ENCODE assay signal across 9 cellular contexts in genomic region chr22:49670610-49671330, GRCh38.
DNase-seq lines count a peak whose midpoint lies in the region; ATAC-seq and TF ChIP-seq lines count a peak whose summit lies in the region.
"Had no signal": no experiment of that assay in that cellular context is flagged by ENCODE, and none has a peak within 500 bp of the region (broad histone marks: within the 10 kb centered on the region; RNA-seq: fewer than 3 reads in every experiment).

No MANE protein-coding gene starts in this region.

- H3K4me3 ChIP-seq in heart right ventricle (peak overlapping the region in 9 of 10 donors; percentile 21 to 61 (median 46)), smooth muscle cell (no peak overlapping the region)
- H3K4me3 ChIP-seq: SJSA1 had no signal

- H3K27me3 ChIP-seq in heart right ventricle = peaks cover 12 to 68% (median 53%) of the 10 kb centered on the region in 7 donors
- H3K27me3 ChIP-seq in smooth muscle cell (ENCODE audit: low read depth) = peaks cover 65% of the 10 kb centered on the region
- H3K27me3 ChIP-seq: SJSA1 had no signal

- DNase-seq in GM13976 (ENCODE audit: low spot score) (peak; percentile 67), heart right ventricle (peak in 1 of 2 donors; percentile 11), smooth muscle cell (lab: John Stamatoyannopoulos, UW; ENCODE audit: unreplicated experiment) (no peak), cerebellar cortex (ENCODE audit: low spot score) (no peak), NCI-H2081 treated with DMSO at 0.1 percent for 48 hours (lab: John Stamatoyannopoulos, UW) (no peak), D341Med (ENCODE audit: low spot score) (no peak)
- peak; percentile 47 for DNase-seq in activated CD4-positive, CD25-positive, alpha-beta regulatory T cell treated with anti-CD3 and anti-CD28 coated beads, Interleukin-2, amount 50 U/mL, for 72 hours

- no peak overlapping the region for H3K9ac ChIP-seq in smooth muscle cell (ENCODE audit: low read depth)

- H3K4me2 ChIP-seq in smooth muscle cell = peak overlapping the region; percentile 68

- no peaks in the 10 kb centered on the region for H3K36me3 ChIP-seq in heart right ventricle
- H3K36me3 ChIP-seq in smooth muscle cell (ENCODE audit: low read depth) = no peaks in the 10 kb centered on the region
- H3K36me3 ChIP-seq: SJSA1 had no signal

- H3F3A ChIP-seq in smooth muscle cell (ENCODE audit: low read depth) = no peaks in the 10 kb centered on the region

- H4K20me1 ChIP-seq in smooth muscle cell (ENCODE audit: low read depth) = no peaks in the 10 kb centered on the region

- in situ Hi-C loops in GM13976 (cut with MboI; ENCODE audit: low sequenced_read_pairs, unreplicated experiment) = no loop called here

- TF ChIP-seq CTCF in GM13976 (IDR thresholded peaks at IDR 0.05; ENCODE audit: borderline replicate concordance, control extremely low read depth, extremely low read depth, insufficient read depth, missing control alignments) (no peak), heart right ventricle (IDR thresholded peaks at IDR 0.05) (no peak), smooth muscle cell (IDR thresholded peaks at IDR 0.05; ENCODE audit: borderline replicate concordance, insufficient read depth, poor library complexity, severe bottlenecking) (no peak)

- H3K27ac ChIP-seq in heart right ventricle (peak overlapping the region in 6 of 10 donors; percentile 44 to 77 (median 57)), smooth muscle cell (ENCODE audit: low read depth) (no peak overlapping the region)
- H3K27ac ChIP-seq: SJSA1 had no signal

- H3K79me2 ChIP-seq in smooth muscle cell (ENCODE audit: low read depth) = no peaks in the 10 kb centered on the region

- peak; percentile 16 to 69 (median 54) for ATAC-seq in heart right ventricle
- ATAC-seq in GM18867 (IDR thresholded peaks at IDR 0.05; ENCODE audit: unreplicated experiment) = no peak

- H3K4me1 ChIP-seq in heart right ventricle (peaks cover 2 to 22% (median 13%) of the 10 kb centered on the region in 9 donors), smooth muscle cell (ENCODE audit: low read depth) (peaks cover 8% of the 10 kb centered on the region)
- H3K4me1 ChIP-seq: SJSA1 had no signal

- intact Hi-C loops in heart right ventricle (cut with DNase I) = no loop called here

- no peak overlapping the region for H2AFZ ChIP-seq in smooth muscle cell (ENCODE audit: low read depth)

- WGBS in heart right ventricle, 2 donors = 1 to 2% methylated on average over 40 to 45 of the region's 45 CpGs
- 5% methylated on average over 24 of the region's 45 CpGs for WGBS in smooth muscle cell (ENCODE audit: low lambda C conversion rate)

- peaks cover 0 to 7% (median 0%) of the 10 kb centered on the region in 11 donors for H3K9me3 ChIP-seq in heart right ventricle
- no peaks in the 10 kb centered on the region for H3K9me3 ChIP-seq in smooth muscle cell (replicated peaks; ENCODE audit: low read depth)
- H3K9me3 ChIP-seq: SJSA1 had no signal

Comparison
In these comparisons a context has a peak if more than half of its experiments do, and no peak if none do; other contexts are left out.
1. DNase-seq: peak in GM13976 (single experiment) and activated CD4-positive, CD25-positive, alpha-beta regulatory T cell treated with anti-CD3 and anti-CD28 coated beads, Interleukin-2, amount 50 U/mL, for 72 hours (single experiment); none in smooth muscle cell (single experiment), cerebellar cortex (single experiment), NCI-H2081 treated with DMSO at 0.1 percent for 48 hours (single experiment) and D341Med (single experiment).